ENCODE assay signal across 1 cellular context in the genomic region with DNA sequence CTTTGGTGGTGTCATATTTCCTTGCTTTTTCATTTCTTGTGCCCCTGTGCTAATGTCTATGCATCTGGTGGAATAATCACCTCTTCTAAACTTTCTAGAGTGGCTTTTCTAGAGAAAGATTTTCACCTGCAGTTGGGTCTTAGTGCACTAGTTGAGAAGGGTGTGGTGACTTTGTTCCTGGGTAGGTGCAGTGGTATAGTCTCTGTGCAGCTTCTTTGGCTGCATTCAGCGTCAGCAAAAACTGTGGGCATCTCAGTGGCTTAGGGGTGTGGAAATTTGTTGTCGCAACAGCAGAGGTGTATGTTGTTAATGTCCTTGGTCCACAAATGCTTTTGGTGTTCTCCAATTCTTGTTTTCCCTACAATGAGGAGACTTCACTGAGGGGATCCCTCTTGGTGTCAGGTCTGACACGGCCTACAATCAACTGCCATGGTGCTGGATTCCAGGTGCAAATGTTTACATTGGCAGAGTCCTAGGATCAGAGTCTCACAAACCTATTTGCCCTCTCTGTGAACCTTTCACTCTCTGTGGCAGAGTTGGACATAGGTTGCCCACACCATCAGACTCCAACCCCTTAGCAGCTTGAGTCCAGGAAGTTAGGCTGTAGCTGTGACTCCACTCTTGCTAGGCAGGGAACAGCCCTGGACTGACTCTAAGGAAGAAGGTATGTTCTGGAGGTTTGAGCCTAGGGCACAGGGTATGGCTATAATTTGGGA.
TF ChIP-seq lines count a peak whose summit lies in the region.

No MANE protein-coding gene starts in this region.

TF ChIP-seq in HepG2, 621 proteins besides CTCF, POLR2A, EP300 and RAD21 (continued from another document and continues in another):
- TF ChIP-seq, protein P1, sequence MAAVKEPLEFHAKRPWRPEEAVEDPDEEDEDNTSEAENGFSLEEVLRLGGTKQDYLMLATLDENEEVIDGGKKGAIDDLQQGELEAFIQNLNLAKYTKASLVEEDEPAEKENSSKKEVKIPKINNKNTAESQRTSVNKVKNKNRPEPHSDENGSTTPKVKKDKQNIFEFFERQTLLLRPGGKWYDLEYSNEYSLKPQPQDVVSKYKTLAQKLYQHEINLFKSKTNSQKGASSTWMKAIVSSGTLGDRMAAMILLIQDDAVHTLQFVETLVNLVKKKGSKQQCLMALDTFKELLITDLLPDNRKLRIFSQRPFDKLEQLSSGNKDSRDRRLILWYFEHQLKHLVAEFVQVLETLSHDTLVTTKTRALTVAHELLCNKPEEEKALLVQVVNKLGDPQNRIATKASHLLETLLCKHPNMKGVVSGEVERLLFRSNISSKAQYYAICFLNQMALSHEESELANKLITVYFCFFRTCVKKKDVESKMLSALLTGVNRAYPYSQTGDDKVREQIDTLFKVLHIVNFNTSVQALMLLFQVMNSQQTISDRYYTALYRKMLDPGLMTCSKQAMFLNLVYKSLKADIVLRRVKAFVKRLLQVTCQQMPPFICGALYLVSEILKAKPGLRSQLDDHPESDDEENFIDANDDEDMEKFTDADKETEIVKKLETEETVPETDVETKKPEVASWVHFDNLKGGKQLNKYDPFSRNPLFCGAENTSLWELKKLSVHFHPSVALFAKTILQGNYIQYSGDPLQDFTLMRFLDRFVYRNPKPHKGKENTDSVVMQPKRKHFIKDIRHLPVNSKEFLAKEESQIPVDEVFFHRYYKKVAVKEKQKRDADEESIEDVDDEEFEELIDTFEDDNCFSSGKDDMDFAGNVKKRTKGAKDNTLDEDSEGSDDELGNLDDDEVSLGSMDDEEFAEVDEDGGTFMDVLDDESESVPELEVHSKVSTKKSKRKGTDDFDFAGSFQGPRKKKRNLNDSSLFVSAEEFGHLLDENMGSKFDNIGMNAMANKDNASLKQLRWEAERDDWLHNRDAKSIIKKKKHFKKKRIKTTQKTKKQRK (IDR thresholded peaks at IDR 0.05; ENCODE audit: low read length) = no peak
- TF ChIP-seq AHR (CRISPR knock-in tag; IDR thresholded peaks at IDR 0.05) = no peak
- TF ChIP-seq, protein P2, sequence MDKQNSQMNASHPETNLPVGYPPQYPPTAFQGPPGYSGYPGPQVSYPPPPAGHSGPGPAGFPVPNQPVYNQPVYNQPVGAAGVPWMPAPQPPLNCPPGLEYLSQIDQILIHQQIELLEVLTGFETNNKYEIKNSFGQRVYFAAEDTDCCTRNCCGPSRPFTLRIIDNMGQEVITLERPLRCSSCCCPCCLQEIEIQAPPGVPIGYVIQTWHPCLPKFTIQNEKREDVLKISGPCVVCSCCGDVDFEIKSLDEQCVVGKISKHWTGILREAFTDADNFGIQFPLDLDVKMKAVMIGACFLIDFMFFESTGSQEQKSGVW (CRISPR knock-in tag; IDR thresholded peaks at IDR 0.05; ENCODE audit: borderline replicate concordance) = no peak
- TF ChIP-seq PRPF4 (IDR thresholded peaks at IDR 0.05; ENCODE audit: low read depth, low read length, poor library complexity, severe bottlenecking) = no peak
- TF ChIP-seq, protein P3, sequence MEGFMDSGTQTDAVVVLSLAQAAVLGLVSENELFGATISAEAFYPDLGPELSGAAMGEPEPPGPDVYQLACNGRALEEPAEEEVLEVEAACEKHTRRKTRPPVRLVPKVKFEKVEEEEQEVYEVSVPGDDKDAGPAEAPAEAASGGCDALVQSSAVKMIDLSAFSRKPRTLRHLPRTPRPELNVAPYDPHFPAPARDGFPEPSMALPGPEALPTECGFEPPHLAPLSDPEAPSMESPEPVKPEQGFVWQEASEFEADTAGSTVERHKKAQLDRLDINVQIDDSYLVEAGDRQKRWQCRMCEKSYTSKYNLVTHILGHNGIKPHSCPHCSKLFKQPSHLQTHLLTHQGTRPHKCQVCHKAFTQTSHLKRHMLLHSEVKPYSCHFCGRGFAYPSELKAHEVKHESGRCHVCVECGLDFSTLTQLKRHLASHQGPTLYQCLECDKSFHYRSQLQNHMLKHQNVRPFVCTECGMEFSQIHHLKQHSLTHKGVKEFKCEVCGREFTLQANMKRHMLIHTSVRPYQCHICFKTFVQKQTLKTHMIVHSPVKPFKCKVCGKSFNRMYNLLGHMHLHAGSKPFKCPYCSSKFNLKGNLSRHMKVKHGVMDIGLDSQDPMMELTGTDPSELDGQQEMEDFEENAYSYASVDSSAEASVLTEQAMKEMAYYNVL (CRISPR knock-in tag; IDR thresholded peaks at IDR 0.05; ENCODE audit: borderline replicate concordance) = no peak
- no peak for TF ChIP-seq U2AF2 (IDR thresholded peaks at IDR 0.05; ENCODE audit: low read depth, low read length)
- peak; percentile 62; the same call in 1 of the 2 replicates for TF ChIP-seq ZMYM3 (CRISPR knock-in tag; IDR thresholded peaks at IDR 0.05)
- TF ChIP-seq RXRA (CRISPR knock-in tag; IDR thresholded peaks at IDR 0.05) = peak; percentile 88; the same call in 1 of the 2 replicates
- no peak for TF ChIP-seq IRX3 (CRISPR knock-in tag; IDR thresholded peaks at IDR 0.05; ENCODE audit: borderline replicate concordance, low read depth)
- no peak for TF ChIP-seq SRSF9 (IDR thresholded peaks at IDR 0.05; ENCODE audit: borderline replicate concordance, insufficient read depth, low read depth, low read length, poor library complexity, severe bottlenecking)
- TF ChIP-seq, protein P4, sequence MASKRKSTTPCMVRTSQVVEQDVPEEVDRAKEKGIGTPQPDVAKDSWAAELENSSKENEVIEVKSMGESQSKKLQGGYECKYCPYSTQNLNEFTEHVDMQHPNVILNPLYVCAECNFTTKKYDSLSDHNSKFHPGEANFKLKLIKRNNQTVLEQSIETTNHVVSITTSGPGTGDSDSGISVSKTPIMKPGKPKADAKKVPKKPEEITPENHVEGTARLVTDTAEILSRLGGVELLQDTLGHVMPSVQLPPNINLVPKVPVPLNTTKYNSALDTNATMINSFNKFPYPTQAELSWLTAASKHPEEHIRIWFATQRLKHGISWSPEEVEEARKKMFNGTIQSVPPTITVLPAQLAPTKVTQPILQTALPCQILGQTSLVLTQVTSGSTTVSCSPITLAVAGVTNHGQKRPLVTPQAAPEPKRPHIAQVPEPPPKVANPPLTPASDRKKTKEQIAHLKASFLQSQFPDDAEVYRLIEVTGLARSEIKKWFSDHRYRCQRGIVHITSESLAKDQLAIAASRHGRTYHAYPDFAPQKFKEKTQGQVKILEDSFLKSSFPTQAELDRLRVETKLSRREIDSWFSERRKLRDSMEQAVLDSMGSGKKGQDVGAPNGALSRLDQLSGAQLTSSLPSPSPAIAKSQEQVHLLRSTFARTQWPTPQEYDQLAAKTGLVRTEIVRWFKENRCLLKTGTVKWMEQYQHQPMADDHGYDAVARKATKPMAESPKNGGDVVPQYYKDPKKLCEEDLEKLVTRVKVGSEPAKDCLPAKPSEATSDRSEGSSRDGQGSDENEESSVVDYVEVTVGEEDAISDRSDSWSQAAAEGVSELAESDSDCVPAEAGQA (IDR thresholded peaks at IDR 0.05; ENCODE audit: low read depth) = no peak
- TF ChIP-seq, protein P4 (CRISPR knock-in tag; IDR thresholded peaks at IDR 0.05; ENCODE audit: borderline replicate concordance) = no peak
- TF ChIP-seq ZNF605 (CRISPR knock-in tag; IDR thresholded peaks at IDR 0.05) = 0 out of 2 replicates have a peak, but pooled peaks have one; percentile 11
- TF ChIP-seq ZSCAN12 (CRISPR knock-in tag; IDR thresholded peaks at IDR 0.05) = no peak
- TF ChIP-seq, protein P5, sequence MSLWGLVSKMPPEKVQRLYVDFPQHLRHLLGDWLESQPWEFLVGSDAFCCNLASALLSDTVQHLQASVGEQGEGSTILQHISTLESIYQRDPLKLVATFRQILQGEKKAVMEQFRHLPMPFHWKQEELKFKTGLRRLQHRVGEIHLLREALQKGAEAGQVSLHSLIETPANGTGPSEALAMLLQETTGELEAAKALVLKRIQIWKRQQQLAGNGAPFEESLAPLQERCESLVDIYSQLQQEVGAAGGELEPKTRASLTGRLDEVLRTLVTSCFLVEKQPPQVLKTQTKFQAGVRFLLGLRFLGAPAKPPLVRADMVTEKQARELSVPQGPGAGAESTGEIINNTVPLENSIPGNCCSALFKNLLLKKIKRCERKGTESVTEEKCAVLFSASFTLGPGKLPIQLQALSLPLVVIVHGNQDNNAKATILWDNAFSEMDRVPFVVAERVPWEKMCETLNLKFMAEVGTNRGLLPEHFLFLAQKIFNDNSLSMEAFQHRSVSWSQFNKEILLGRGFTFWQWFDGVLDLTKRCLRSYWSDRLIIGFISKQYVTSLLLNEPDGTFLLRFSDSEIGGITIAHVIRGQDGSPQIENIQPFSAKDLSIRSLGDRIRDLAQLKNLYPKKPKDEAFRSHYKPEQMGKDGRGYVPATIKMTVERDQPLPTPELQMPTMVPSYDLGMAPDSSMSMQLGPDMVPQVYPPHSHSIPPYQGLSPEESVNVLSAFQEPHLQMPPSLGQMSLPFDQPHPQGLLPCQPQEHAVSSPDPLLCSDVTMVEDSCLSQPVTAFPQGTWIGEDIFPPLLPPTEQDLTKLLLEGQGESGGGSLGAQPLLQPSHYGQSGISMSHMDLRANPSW (CRISPR knock-in tag; IDR thresholded peaks at IDR 0.05; ENCODE audit: borderline replicate concordance) = no peak
- TF ChIP-seq, protein P6, sequence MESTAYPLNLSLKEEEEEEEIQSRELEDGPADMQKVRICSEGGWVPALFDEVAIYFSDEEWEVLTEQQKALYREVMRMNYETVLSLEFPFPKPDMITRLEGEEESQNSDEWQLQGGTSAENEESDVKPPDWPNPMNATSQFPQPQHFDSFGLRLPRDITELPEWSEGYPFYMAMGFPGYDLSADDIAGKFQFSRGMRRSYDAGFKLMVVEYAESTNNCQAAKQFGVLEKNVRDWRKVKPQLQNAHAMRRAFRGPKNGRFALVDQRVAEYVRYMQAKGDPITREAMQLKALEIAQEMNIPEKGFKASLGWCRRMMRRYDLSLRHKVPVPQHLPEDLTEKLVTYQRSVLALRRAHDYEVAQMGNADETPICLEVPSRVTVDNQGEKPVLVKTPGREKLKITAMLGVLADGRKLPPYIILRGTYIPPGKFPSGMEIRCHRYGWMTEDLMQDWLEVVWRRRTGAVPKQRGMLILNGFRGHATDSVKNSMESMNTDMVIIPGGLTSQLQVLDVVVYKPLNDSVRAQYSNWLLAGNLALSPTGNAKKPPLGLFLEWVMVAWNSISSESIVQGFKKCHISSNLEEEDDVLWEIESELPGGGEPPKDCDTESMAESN (CRISPR knock-in tag; conservative IDR thresholded peaks at IDR 0.05) = 0 out of 2 replicates have a peak, but pooled peaks have one; percentile 24
- TF ChIP-seq JUN (CRISPR knock-in tag; IDR thresholded peaks at IDR 0.05) = no peak
- TF ChIP-seq, protein P7, sequence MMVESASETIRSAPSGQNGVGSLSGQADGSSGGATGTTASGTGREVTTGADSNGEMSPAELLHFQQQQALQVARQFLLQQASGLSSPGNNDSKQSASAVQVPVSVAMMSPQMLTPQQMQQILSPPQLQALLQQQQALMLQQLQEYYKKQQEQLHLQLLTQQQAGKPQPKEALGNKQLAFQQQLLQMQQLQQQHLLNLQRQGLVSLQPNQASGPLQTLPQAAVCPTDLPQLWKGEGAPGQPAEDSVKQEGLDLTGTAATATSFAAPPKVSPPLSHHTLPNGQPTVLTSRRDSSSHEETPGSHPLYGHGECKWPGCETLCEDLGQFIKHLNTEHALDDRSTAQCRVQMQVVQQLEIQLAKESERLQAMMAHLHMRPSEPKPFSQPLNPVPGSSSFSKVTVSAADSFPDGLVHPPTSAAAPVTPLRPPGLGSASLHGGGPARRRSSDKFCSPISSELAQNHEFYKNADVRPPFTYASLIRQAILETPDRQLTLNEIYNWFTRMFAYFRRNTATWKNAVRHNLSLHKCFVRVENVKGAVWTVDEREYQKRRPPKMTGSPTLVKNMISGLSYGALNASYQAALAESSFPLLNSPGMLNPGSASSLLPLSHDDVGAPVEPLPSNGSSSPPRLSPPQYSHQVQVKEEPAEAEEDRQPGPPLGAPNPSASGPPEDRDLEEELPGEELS (CRISPR knock-in tag; IDR thresholded peaks at IDR 0.05) = peak; percentile 38
- TF ChIP-seq ZSCAN30 (CRISPR knock-in tag; IDR thresholded peaks at IDR 0.05) = no peak
- peak; percentile 46; the same call in 1 of the 2 replicates for TF ChIP-seq HNF4G (IDR thresholded peaks at IDR 0.05; ENCODE audit: borderline replicate concordance, low read depth, low read length)
- peak; percentile 31; the same call in 1 of the 2 replicates for TF ChIP-seq HNF4G (CRISPR knock-in tag; IDR thresholded peaks at IDR 0.05; ENCODE audit: borderline replicate concordance, low read depth)
- TF ChIP-seq MAZ (IDR thresholded peaks at IDR 0.05; ENCODE audit: borderline replicate concordance, low read depth, low read length) = no peak
- TF ChIP-seq MAZ (CRISPR knock-in tag; IDR thresholded peaks at IDR 0.05; ENCODE audit: low read depth) = peak; percentile 62; the same call in 1 of the 2 replicates
- TF ChIP-seq SKI (IDR thresholded peaks at IDR 0.05; ENCODE audit: partially characterized antibody) = peak; percentile 29
- TF ChIP-seq, protein P8, sequence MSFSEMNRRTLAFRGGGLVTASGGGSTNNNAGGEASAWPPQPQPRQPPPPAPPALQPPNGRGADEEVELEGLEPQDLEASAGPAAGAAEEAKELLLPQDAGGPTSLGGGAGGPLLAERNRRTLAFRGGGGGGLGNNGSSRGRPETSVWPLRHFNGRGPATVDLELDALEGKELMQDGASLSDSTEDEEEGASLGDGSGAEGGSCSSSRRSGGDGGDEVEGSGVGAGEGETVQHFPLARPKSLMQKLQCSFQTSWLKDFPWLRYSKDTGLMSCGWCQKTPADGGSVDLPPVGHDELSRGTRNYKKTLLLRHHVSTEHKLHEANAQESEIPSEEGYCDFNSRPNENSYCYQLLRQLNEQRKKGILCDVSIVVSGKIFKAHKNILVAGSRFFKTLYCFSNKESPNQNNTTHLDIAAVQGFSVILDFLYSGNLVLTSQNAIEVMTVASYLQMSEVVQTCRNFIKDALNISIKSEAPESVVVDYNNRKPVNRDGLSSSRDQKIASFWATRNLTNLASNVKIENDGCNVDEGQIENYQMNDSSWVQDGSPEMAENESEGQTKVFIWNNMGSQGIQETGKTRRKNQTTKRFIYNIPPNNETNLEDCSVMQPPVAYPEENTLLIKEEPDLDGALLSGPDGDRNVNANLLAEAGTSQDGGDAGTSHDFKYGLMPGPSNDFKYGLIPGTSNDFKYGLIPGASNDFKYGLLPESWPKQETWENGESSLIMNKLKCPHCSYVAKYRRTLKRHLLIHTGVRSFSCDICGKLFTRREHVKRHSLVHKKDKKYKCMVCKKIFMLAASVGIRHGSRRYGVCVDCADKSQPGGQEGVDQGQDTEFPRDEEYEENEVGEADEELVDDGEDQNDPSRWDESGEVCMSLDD (CRISPR knock-in tag; IDR thresholded peaks at IDR 0.05; ENCODE audit: borderline replicate concordance) = no peak
